In genomic region chr1:152497273-152497672, GRCh38 we compare ENCODE assay signal across 11 cellular contexts. TPM values are rescaled to one million over a fixed set of nuclear protein-coding genes. Genes with fewer than 3 reads are reported as not detected.
A peak's percentile ranks its signal among the peaks of the same experiment; 100 is the strongest.
DNase-seq lines count a peak whose midpoint lies in the region; ATAC-seq and TF ChIP-seq lines count a peak whose summit lies in the region.
"Had no signal": no experiment of that assay in that cellular context is flagged by ENCODE, and none has a peak within 500 bp of the region (broad histone marks: within the 10 kb centered on the region; RNA-seq: fewer than 3 reads in every experiment).

No MANE protein-coding gene starts in this region.

- peak; percentile 61; the same call in 1 of the 2 replicates for ATAC-seq in Panc1

- H3K4me3 ChIP-seq in Panc1 (ENCODE audit: low read depth in 2 of 2, low read length in 2 of 2) (no peak overlapping the region), fibroblast of pulmonary artery (replicated peaks; ENCODE audit: low read depth, low read length) (no peak overlapping the region), adrenal gland (no peak overlapping the region)

- no peaks in the 10 kb centered on the region for H3K4me1 ChIP-seq in Panc1 (ENCODE audit: control insufficient read depth, insufficient read depth, low read length)
- H3K4me1 ChIP-seq in adrenal gland (replicated peaks in 1 of 2), result no peaks in the 10 kb centered on the region

- CTCF ChIA-PET in Panc1 (lab: Charles Lee), result interaction anchor here (2.0 kb wide), 1 partner anchor 36 kb away, joined by 7 read pairs; no protein-coding TSS in a partner anchor

- no peak overlapping the region for H3K27ac ChIP-seq in Panc1 (ENCODE audit: low read length)
- H3K27ac ChIP-seq in adrenal gland, result no peak overlapping the region

- H3K9me3 ChIP-seq in Panc1 (ENCODE audit: control insufficient read depth, insufficient read depth, low read depth, low read length) (no peaks in the 10 kb centered on the region), adrenal gland (replicated peaks in 1 of 3) (no peaks in the 10 kb centered on the region)

- H3K36me3 ChIP-seq in Panc1 (ENCODE audit: control insufficient read depth, insufficient read depth, low read length) (no peaks in the 10 kb centered on the region), adrenal gland (replicated peaks in 1 of 2) (no peaks in the 10 kb centered on the region)

- in situ Hi-C loops in Panc1 (cut with HindIII; ENCODE audit: low pct_unique_long_range_greater_than_20kb, low sequenced_read_pairs), result no loop called here

- intact Hi-C loops in Panc1 (cut with micrococcal nuclease; ENCODE audit: unreplicated experiment), result loop anchor here (2.0 kb wide), 1 partner anchor 36 kb away; no protein-coding TSS in a partner anchor
- intact Hi-C loops in adrenal gland (cut with DNase I), result no loop called here

- 11 to 38% (median 27%) methylated on average over 2 of the region's 2 CpGs for WGBS in adrenal gland, 4 donors

- DNase-seq in AG20443 (ENCODE audit: low spot score) (peak; percentile 44), GM20000 (ENCODE audit: low spot score) (no peak), Panc1 (ENCODE audit: low read depth, low spot score) (no peak), fibroblast of pulmonary artery (ENCODE audit: low read depth) (peak; percentile 3), adrenal gland (no peak), NCI-H2227 (lab: John Stamatoyannopoulos, UW; ENCODE audit: unreplicated experiment) (no peak)
- DNase-seq in stimulated activated CD4-positive, alpha-beta T cell treated with anti-CD3 and anti-CD28 coated beads, Interleukin-1b, Interleukin-23, amount 100 ng/mL, for 48 hours, result no peak
- DNase-seq in central memory CD4-positive, alpha-beta T cell, result no peak
- DNase-seq: NCI-H187 treated with DMSO at 0.1 percent for 48 hours, Right ventricle myocardium superior had no signal

- TF ChIP-seq CTCF in GM20000 (IDR thresholded peaks at IDR 0.05; ENCODE audit: extremely low read depth, missing control alignments), result peak; percentile 25
- TF ChIP-seq CTCF in Panc1 (IDR thresholded peaks at IDR 0.05), result peak; percentile 58; the same call in 1 of the 2 replicates
- peak; percentile 32 for TF ChIP-seq CTCF in fibroblast of pulmonary artery (IDR thresholded peaks at IDR 0.05; ENCODE audit: low read length, missing control alignments)
- TF ChIP-seq CTCF in adrenal gland (IDR thresholded peaks at IDR 0.05), result peak in 1 of 6 experiments; percentile 13

- no peak for TF ChIP-seq POLR2A in adrenal gland (IDR thresholded peaks at IDR 0.05)

- H3K27me3 ChIP-seq in Panc1 (ENCODE audit: control insufficient read depth, insufficient read depth, low read length), result no peaks in the 10 kb centered on the region; the same call in 1 of the 2 replicates
- no peaks in the 10 kb centered on the region for H3K27me3 ChIP-seq in adrenal gland

- POLR2A ChIA-PET in Panc1 (lab: Charles Lee), result no interaction called here

- no TSS peak for BruUV-seq in Panc1 (replicated peaks; lab: Mats Ljungman, UMichigan)

RNA-seq across cellular contexts. Expression of gene LCE5A, which starts 13.3 kb away (rescaled TPM):
- total RNA-seq in Panc1 (2021; ENCODE audit: unreplicated experiment), result not detected
- polyA plus RNA-seq in Panc1 (2012; ENCODE audit: insufficient read length), result not detected
- not detected for total RNA-seq in adrenal gland
- polyA plus RNA-seq in adrenal gland, result not detected
- total RNA-seq: omental fat pad, Right ventricle myocardium superior had no signal

RNA-seq across cellular contexts. Expression of gene CRCT1, which starts 17.0 kb away (rescaled TPM):
- total RNA-seq in Panc1 (2021; ENCODE audit: unreplicated experiment) (not detected), adrenal gland (not detected)
- polyA plus RNA-seq in Panc1 (2012; ENCODE audit: insufficient read length), result not detected
- not detected for polyA plus RNA-seq in adrenal gland
- total RNA-seq: omental fat pad, Right ventricle myocardium superior had no signal

Comparison
In these comparisons a context has a peak if more than half of its experiments do, and no peak if none do; other contexts are left out.
1. DNase-seq: peak in AG20443 (single experiment) and fibroblast of pulmonary artery (single experiment); none in GM20000 (single experiment), Panc1 (single experiment), stimulated activated CD4-positive, alpha-beta T cell treated with anti-CD3 and anti-CD28 coated beads, Interleukin-1b, Interleukin-23, amount 100 ng/mL, for 48 hours (single experiment), adrenal gland (0 of 7), central memory CD4-positive, alpha-beta T cell (single experiment) and NCI-H2227 (single experiment).